ENCODE assay signal across 1 cellular context in genomic region chr16:23452572-23453337, GRCh38.
TF ChIP-seq lines count a peak whose summit lies in the region.

Gene COG7 (minus strand): TSS chr16:23453189. CDS start chr16:23452994, 195 bp downstream.

TF ChIP-seq in HepG2, 621 proteins besides CTCF, POLR2A, EP300 and RAD21 (continued from another document and continues in another):
- TF ChIP-seq, protein P1, sequence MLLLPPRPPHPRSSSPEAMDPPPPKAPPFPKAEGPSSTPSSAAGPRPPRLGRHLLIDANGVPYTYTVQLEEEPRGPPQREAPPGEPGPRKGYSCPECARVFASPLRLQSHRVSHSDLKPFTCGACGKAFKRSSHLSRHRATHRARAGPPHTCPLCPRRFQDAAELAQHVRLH (CRISPR knock-in tag; IDR thresholded peaks at IDR 0.05; ENCODE audit: borderline replicate concordance, low read depth) = peak; percentile 91
- TF ChIP-seq NR2F6 (IDR thresholded peaks at IDR 0.05) (peak; percentile 84), NR2F6 (CRISPR knock-in tag; IDR thresholded peaks at IDR 0.05) (peak; percentile 94), ZNF891 (CRISPR knock-in tag; IDR thresholded peaks at IDR 0.05) (peak; percentile 95), ZBTB20 (CRISPR knock-in tag; IDR thresholded peaks at IDR 0.05; ENCODE audit: borderline replicate concordance, low read depth) (peak; percentile 90), JDP2 (CRISPR knock-in tag; IDR thresholded peaks at IDR 0.05; ENCODE audit: borderline replicate concordance) (no peak), ZMYM2 (CRISPR knock-in tag; IDR thresholded peaks at IDR 0.05) (peak; percentile 72; the same call in 1 of the 2 replicates), MBNL3 (CRISPR knock-in tag; conservative IDR thresholded peaks at IDR 0.05) (no peak), EHMT2 (IDR thresholded peaks at IDR 0.05; ENCODE audit: borderline replicate concordance, low read depth, low read length) (no peak), PAF1 (CRISPR knock-in tag; IDR thresholded peaks at IDR 0.05) (no peak), ZNF230 (CRISPR knock-in tag; IDR thresholded peaks at IDR 0.05) (peak; percentile 98), IRX3 (CRISPR knock-in tag; IDR thresholded peaks at IDR 0.05; ENCODE audit: borderline replicate concordance, low read depth) (peak; percentile 94; the same call in 1 of the 2 replicates), RXRA (CRISPR knock-in tag; IDR thresholded peaks at IDR 0.05) (peak; percentile 98), CEBPG (CRISPR knock-in tag; IDR thresholded peaks at IDR 0.05) (peak; percentile 19), ZFYVE20 (CRISPR knock-in tag; IDR thresholded peaks at IDR 0.05; ENCODE audit: borderline replicate concordance, low read depth) (0 out of 2 replicates have a peak, but pooled peaks have one; percentile 43), ZNF383 (CRISPR knock-in tag; IDR thresholded peaks at IDR 0.05; ENCODE audit: borderline replicate concordance) (no peak), ZNF564 (CRISPR knock-in tag; IDR thresholded peaks at IDR 0.05) (peak; percentile 95), MAF1 (CRISPR knock-in tag; IDR thresholded peaks at IDR 0.05; ENCODE audit: borderline replicate concordance) (peak; percentile 13), NCOR1 (IDR thresholded peaks at IDR 0.05; ENCODE audit: borderline replicate concordance, low read length) (peak; percentile 76; the same call in 1 of the 2 replicates), ZFAT (CRISPR knock-in tag; conservative IDR thresholded peaks at IDR 0.05) (peak; percentile 90; the same call in 1 of the 2 replicates), ZNF292 (CRISPR knock-in tag; IDR thresholded peaks at IDR 0.05; ENCODE audit: borderline replicate concordance, low read depth) (peak; percentile 95), ZBED4 (CRISPR knock-in tag; IDR thresholded peaks at IDR 0.05; ENCODE audit: borderline replicate concordance) (peak; percentile 74), KDM5A (IDR thresholded peaks at IDR 0.05; ENCODE audit: borderline replicate concordance, low read length) (peak; percentile 97), CAMTA2 (CRISPR knock-in tag; IDR thresholded peaks at IDR 0.05; ENCODE audit: borderline replicate concordance) (peak; percentile 67), ZFP36 (IDR thresholded peaks at IDR 0.05; ENCODE audit: borderline replicate concordance, low read depth, low read length, partially characterized antibody) (peak; percentile 3), MED13 (CRISPR knock-in tag; IDR thresholded peaks at IDR 0.05) (peak; percentile 78; the same call in 1 of the 2 replicates), NFRKB (IDR thresholded peaks at IDR 0.05) (no peak), HDAC1 (CRISPR knock-in tag; IDR thresholded peaks at IDR 0.05) (peak; percentile 100), HNF1B (CRISPR knock-in tag; IDR thresholded peaks at IDR 0.05) (peak; percentile 75), ZBTB21 (CRISPR knock-in tag; IDR thresholded peaks at IDR 0.05) (peak; percentile 10; the same call in 1 of the 2 replicates), ELF3 (CRISPR knock-in tag; IDR thresholded peaks at IDR 0.05) (peak; percentile 90; the same call in 1 of the 2 replicates), ZC3H4 (CRISPR knock-in tag; IDR thresholded peaks at IDR 0.05; ENCODE audit: borderline replicate concordance) (peak; percentile 26; the same call in 1 of the 2 replicates), KAT7 (CRISPR knock-in tag; IDR thresholded peaks at IDR 0.05; ENCODE audit: borderline replicate concordance) (peak; percentile 98), FOSL2 (CRISPR knock-in tag; IDR thresholded peaks at IDR 0.05) (no peak), ZNF263 (CRISPR knock-in tag; IDR thresholded peaks at IDR 0.05) (peak; percentile 79), ZFP37 (CRISPR knock-in tag; IDR thresholded peaks at IDR 0.05; ENCODE audit: borderline replicate concordance) (no peak), ZNF788 (CRISPR knock-in tag; IDR thresholded peaks at IDR 0.05; ENCODE audit: borderline replicate concordance) (peak; percentile 99), ZNF180 (CRISPR knock-in tag; IDR thresholded peaks at IDR 0.05; ENCODE audit: borderline replicate concordance, low read depth) (0 out of 2 replicates have a peak, but pooled peaks have one; percentile 95), GATAD1 (CRISPR knock-in tag; IDR thresholded peaks at IDR 0.05) (peak; percentile 96), ZNF253 (CRISPR knock-in tag; IDR thresholded peaks at IDR 0.05; ENCODE audit: borderline replicate concordance) (peak; percentile 88; the same call in 1 of the 2 replicates), HMG20B (CRISPR knock-in tag; conservative IDR thresholded peaks at IDR 0.05) (peak; percentile 45; the same call in 1 of the 2 replicates), SP2 (CRISPR knock-in tag; IDR thresholded peaks at IDR 0.05) (peak; percentile 35; the same call in 1 of the 2 replicates), HOXA5 (CRISPR knock-in tag; IDR thresholded peaks at IDR 0.05) (peak; percentile 96), SRF (IDR thresholded peaks at IDR 0.05; ENCODE audit: low read depth, low read length) (no peak)
- TF ChIP-seq, protein P2, sequence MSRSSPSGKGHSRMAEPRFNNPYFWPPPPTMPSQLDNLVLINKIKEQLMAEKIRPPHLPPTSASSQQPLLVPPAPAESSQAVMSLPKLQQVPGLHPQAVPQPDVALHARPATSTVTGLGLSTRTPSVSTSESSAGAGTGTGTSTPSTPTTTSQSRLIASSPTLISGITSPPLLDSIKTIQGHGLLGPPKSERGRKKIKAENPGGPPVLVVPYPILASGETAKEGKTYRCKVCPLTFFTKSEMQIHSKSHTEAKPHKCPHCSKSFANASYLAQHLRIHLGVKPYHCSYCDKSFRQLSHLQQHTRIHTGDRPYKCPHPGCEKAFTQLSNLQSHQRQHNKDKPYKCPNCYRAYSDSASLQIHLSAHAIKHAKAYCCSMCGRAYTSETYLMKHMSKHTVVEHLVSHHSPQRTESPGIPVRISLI (CRISPR knock-in tag; IDR thresholded peaks at IDR 0.05; ENCODE audit: borderline replicate concordance) = no peak; the same call in 1 of the 2 replicates
- TF ChIP-seq, protein P3, sequence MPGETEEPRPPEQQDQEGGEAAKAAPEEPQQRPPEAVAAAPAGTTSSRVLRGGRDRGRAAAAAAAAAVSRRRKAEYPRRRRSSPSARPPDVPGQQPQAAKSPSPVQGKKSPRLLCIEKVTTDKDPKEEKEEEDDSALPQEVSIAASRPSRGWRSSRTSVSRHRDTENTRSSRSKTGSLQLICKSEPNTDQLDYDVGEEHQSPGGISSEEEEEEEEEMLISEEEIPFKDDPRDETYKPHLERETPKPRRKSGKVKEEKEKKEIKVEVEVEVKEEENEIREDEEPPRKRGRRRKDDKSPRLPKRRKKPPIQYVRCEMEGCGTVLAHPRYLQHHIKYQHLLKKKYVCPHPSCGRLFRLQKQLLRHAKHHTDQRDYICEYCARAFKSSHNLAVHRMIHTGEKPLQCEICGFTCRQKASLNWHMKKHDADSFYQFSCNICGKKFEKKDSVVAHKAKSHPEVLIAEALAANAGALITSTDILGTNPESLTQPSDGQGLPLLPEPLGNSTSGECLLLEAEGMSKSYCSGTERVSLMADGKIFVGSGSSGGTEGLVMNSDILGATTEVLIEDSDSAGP (CRISPR knock-in tag; IDR thresholded peaks at IDR 0.05; ENCODE audit: borderline replicate concordance) = peak; percentile 98
- TF ChIP-seq, protein P4, sequence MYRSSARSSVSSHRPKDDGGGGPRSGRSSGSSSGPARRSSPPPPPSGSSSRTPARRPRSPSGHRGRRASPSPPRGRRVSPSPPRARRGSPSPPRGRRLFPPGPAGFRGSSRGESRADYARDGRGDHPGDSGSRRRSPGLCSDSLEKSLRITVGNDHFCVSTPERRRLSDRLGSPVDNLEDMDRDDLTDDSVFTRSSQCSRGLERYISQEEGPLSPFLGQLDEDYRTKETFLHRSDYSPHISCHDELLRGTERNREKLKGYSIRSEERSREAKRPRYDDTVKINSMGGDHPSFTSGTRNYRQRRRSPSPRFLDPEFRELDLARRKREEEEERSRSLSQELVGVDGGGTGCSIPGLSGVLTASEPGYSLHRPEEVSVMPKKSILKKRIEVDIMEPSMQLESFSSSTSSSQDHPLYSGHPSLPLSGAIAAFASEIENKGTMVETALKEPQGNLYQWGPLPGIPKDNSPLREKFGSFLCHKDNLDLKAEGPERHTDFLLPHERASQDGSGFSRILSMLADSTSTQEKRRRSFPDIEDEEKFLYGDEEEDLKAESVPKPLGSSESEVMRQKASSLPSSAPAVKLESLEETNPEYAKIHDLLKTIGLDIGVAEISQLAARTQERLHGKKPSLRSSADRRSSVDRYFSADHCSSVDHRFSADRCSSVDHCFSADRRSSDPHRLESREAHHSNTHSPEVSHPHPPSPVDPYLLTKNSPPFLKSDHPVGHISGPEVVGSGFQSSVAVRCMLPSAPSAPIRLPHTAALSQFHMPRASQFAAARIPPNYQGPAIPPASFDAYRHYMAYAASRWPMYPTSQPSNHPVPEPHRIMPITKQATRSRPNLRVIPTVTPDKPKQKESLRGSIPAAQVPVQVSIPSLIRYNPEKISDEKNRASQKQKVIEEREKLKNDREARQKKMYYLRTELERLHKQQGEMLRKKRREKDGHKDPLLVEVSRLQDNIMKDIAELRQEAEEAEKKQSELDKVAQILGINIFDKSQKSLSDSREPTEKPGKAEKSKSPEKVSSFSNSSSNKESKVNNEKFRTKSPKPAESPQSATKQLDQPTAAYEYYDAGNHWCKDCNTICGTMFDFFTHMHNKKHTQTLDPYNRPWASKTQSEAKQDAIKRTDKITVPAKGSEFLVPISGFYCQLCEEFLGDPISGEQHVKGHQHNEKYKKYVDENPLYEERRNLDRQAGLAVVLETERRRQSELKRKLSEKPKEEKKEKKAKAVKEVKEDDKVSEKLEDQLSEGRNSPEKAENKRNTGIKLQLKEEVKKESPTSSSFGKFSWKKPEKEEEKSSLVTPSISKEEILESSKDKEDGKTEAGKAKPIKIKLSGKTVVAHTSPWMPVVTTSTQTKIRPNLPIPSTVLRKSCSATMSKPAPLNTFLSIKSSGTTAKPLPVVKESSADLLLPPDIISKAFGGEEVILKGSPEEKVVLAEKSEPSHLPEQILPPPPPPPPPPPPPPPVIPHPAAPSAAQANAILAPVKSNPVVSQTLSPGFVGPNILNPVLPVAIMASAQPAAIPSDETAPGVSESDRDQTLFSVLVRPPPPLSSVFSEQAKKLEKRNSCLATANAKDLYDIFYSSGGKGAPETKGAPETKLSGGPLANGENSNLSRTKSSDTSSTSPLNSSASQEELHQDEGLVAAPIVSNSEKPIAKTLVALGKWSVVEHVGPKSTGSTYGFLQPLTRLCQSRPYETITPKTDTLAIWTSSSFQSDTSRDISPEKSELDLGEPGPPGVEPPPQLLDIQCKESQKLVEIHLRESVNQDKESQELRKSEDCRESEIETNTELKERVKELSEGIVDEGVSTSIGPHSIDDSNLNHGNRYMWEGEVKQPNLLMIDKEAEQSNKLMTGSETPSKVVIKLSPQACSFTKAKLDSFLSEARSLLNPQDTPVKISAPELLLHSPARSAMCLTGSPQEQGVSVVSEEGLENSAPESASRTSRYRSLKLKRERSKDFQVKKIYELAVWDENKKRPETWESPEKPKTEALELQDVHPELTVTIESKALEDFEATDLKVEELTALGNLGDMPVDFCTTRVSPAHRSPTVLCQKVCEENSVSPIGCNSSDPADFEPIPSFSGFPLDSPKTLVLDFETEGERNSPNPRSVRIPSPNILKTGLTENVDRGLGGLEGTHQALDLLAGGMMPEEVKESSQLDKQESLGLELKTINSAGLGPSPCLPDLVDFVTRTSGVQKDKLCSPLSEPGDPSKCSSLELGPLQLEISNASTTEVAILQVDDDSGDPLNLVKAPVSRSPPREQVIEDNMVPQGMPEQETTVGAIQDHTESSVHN (CRISPR knock-in tag; IDR thresholded peaks at IDR 0.05) = peak; percentile 91
